In the genomic region with DNA sequence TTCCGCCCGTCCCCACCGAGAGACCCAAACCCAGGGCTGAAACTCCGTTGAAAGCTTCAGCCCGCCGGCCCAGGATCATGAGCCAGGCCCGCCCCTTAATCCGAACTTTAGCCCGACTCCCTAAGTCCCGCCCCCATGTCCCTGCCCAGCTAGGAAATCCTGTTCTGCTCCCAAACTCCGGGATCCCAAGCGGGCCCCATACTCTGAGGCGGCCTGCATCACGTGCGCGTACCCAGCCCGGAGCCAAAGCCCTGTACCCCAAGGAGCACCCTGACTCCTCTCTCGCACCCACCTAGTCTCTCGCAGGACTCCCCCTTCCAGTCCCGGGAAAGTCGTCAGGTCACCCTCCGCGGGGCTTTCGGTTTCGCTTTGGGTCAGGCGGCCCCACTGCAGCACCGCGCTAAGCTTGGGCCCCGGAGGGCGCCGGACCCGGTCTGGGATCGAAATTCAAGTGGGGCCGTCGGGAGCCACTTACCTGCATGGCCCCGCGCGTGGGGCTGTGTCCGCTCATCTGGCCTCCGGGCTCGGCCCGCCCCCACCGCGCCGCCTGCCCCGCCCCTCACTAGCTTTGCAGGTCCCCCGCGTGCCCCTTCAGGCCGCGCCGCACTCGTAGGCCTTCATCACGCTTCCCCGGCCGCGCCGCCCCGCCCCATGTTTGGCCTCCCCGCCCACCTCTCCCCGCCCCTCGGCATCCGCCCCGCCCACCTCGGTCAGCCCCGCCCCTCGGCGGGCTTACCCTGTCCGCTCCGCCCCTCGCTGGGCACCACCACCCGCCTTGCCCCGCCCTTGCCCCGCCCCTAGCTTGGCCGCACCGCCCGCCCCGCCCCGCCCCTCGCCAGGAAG, we compare ENCODE assay signal across 1 cellular context.
A peak's percentile ranks its signal among the peaks of the same experiment; 100 is the strongest.
TF ChIP-seq lines count a peak whose summit lies in the region.

A gene (minus strand): TSS at position 629 of the 843 bp plus-strand sequence. CDS start 118 bp downstream, at position 511.

TF ChIP-seq in K562, 482 proteins besides CTCF, POLR2A, EP300 and RAD21 (continued from another document and continues in another):
- TF ChIP-seq STAT5A (IDR thresholded peaks at IDR 0.05; ENCODE audit: borderline replicate concordance, low read length): no peak
- TF ChIP-seq ZNF316 (IDR thresholded peaks at IDR 0.05): no peak
- TF ChIP-seq, protein P1, sequence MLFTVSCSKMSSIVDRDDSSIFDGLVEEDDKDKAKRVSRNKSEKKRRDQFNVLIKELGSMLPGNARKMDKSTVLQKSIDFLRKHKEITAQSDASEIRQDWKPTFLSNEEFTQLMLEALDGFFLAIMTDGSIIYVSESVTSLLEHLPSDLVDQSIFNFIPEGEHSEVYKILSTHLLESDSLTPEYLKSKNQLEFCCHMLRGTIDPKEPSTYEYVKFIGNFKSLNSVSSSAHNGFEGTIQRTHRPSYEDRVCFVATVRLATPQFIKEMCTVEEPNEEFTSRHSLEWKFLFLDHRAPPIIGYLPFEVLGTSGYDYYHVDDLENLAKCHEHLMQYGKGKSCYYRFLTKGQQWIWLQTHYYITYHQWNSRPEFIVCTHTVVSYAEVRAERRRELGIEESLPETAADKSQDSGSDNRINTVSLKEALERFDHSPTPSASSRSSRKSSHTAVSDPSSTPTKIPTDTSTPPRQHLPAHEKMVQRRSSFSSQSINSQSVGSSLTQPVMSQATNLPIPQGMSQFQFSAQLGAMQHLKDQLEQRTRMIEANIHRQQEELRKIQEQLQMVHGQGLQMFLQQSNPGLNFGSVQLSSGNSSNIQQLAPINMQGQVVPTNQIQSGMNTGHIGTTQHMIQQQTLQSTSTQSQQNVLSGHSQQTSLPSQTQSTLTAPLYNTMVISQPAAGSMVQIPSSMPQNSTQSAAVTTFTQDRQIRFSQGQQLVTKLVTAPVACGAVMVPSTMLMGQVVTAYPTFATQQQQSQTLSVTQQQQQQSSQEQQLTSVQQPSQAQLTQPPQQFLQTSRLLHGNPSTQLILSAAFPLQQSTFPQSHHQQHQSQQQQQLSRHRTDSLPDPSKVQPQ (CRISPR knock-in tag; IDR thresholded peaks at IDR 0.05; ENCODE audit: borderline replicate concordance): no peak
- TF ChIP-seq SRSF1 (IDR thresholded peaks at IDR 0.05; ENCODE audit: low read depth, low read length): no peak
- no peak for TF ChIP-seq HSF4 (CRISPR knock-in tag; IDR thresholded peaks at IDR 0.05; ENCODE audit: borderline replicate concordance)
- no peak for TF ChIP-seq RFX1 (IDR thresholded peaks at IDR 0.05)
- TF ChIP-seq, protein P2, sequence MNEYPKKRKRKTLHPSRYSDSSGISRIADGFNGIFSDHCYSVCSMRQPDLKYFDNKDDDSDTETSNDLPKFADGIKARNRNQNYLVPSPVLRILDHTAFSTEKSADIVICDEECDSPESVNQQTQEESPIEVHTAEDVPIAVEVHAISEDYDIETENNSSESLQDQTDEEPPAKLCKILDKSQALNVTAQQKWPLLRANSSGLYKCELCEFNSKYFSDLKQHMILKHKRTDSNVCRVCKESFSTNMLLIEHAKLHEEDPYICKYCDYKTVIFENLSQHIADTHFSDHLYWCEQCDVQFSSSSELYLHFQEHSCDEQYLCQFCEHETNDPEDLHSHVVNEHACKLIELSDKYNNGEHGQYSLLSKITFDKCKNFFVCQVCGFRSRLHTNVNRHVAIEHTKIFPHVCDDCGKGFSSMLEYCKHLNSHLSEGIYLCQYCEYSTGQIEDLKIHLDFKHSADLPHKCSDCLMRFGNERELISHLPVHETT (CRISPR knock-in tag; conservative IDR thresholded peaks at IDR 0.05 in 1 of 2, IDR thresholded peaks at IDR 0.05 in 1 of 2): no peak
- no peak for TF ChIP-seq HDAC8 (tag; IDR thresholded peaks at IDR 0.05)
- TF ChIP-seq ZNF644 (tag; IDR thresholded peaks at IDR 0.05; ENCODE audit: low read depth): no peak
- TF ChIP-seq ZKSCAN8 (CRISPR knock-in tag; IDR thresholded peaks at IDR 0.05): no peak
- TF ChIP-seq, protein P3, sequence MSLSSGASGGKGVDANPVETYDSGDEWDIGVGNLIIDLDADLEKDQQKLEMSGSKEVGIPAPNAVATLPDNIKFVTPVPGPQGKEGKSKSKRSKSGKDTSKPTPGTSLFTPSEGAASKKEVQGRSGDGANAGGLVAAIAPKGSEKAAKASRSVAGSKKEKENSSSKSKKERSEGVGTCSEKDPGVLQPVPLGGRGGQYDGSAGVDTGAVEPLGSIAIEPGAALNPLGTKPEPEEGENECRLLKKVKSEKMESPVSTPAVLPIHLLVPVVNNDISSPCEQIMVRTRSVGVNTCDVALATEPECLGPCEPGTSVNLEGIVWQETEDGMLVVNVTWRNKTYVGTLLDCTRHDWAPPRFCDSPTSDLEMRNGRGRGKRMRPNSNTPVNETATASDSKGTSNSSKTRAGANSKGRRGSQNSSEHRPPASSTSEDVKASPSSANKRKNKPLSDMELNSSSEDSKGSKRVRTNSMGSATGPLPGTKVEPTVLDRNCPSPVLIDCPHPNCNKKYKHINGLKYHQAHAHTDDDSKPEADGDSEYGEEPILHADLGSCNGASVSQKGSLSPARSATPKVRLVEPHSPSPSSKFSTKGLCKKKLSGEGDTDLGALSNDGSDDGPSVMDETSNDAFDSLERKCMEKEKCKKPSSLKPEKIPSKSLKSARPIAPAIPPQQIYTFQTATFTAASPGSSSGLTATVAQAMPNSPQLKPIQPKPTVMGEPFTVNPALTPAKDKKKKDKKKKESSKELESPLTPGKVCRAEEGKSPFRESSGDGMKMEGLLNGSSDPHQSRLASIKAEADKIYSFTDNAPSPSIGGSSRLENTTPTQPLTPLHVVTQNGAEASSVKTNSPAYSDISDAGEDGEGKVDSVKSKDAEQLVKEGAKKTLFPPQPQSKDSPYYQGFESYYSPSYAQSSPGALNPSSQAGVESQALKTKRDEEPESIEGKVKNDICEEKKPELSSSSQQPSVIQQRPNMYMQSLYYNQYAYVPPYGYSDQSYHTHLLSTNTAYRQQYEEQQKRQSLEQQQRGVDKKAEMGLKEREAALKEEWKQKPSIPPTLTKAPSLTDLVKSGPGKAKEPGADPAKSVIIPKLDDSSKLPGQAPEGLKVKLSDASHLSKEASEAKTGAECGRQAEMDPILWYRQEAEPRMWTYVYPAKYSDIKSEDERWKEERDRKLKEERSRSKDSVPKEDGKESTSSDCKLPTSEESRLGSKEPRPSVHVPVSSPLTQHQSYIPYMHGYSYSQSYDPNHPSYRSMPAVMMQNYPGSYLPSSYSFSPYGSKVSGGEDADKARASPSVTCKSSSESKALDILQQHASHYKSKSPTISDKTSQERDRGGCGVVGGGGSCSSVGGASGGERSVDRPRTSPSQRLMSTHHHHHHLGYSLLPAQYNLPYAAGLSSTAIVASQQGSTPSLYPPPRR (CRISPR knock-in tag; IDR thresholded peaks at IDR 0.05; ENCODE audit: borderline replicate concordance): no peak
- peak; percentile 65; the same call in 1 of the 2 replicates for TF ChIP-seq PHF8 (IDR thresholded peaks at IDR 0.05; ENCODE audit: borderline replicate concordance, low read length)
- no peak for TF ChIP-seq FOSL1 (tag; conservative IDR thresholded peaks at IDR 0.05)
- no peak for TF ChIP-seq ZNF507 (tag; conservative IDR thresholded peaks at IDR 0.05)
- TF ChIP-seq ZNF133 (CRISPR knock-in tag; IDR thresholded peaks at IDR 0.05): no peak
- 0 out of 2 replicates have a peak, but pooled peaks have one; percentile 32 for TF ChIP-seq ZNF263 (CRISPR knock-in tag; IDR thresholded peaks at IDR 0.05; ENCODE audit: borderline replicate concordance)
- peak; percentile 43; the same call in 1 of the 2 replicates for TF ChIP-seq MYC (IDR thresholded peaks at IDR 0.05; ENCODE audit: low read depth, low read length)
- peak; percentile 68; the same call in 1 of the 2 replicates for TF ChIP-seq MYC (CRISPR knock-in tag; IDR thresholded peaks at IDR 0.05; ENCODE audit: borderline replicate concordance, low read depth)
- TF ChIP-seq, protein P4, sequence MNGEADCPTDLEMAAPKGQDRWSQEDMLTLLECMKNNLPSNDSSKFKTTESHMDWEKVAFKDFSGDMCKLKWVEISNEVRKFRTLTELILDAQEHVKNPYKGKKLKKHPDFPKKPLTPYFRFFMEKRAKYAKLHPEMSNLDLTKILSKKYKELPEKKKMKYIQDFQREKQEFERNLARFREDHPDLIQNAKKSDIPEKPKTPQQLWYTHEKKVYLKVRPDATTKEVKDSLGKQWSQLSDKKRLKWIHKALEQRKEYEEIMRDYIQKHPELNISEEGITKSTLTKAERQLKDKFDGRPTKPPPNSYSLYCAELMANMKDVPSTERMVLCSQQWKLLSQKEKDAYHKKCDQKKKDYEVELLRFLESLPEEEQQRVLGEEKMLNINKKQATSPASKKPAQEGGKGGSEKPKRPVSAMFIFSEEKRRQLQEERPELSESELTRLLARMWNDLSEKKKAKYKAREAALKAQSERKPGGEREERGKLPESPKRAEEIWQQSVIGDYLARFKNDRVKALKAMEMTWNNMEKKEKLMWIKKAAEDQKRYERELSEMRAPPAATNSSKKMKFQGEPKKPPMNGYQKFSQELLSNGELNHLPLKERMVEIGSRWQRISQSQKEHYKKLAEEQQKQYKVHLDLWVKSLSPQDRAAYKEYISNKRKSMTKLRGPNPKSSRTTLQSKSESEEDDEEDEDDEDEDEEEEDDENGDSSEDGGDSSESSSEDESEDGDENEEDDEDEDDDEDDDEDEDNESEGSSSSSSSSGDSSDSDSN (IDR thresholded peaks at IDR 0.05; ENCODE audit: borderline replicate concordance in 1 of 2, low read depth in 2 of 2, low read length in 2 of 2): no peak
- no peak for TF ChIP-seq BACH1 (tag; IDR thresholded peaks at IDR 0.05)
- TF ChIP-seq MTA2 (IDR thresholded peaks at IDR 0.05; ENCODE audit: low read depth): no peak
- no peak for TF ChIP-seq TBP (optimal IDR thresholded peaks at IDR 0.05; ENCODE audit: low read depth, low read length)
- no peak for TF ChIP-seq SRSF9 (IDR thresholded peaks at IDR 0.05; ENCODE audit: borderline replicate concordance, low read depth, low read length)
- TF ChIP-seq ZKSCAN1 (IDR thresholded peaks at IDR 0.05; ENCODE audit: low read depth, low read length): no peak
- TF ChIP-seq POLR2H (tag; IDR thresholded peaks at IDR 0.05; ENCODE audit: low read depth): peak; percentile 47; the same call in 1 of the 2 replicates
- no peak for TF ChIP-seq ZNF695 (CRISPR knock-in tag; IDR thresholded peaks at IDR 0.05)
- TF ChIP-seq SRF (CRISPR knock-in tag; IDR thresholded peaks at IDR 0.05): 0 out of 4 replicates have a peak, but pooled peaks of 1 of the 2 experiments have one; percentile 20
- TF ChIP-seq, protein P5, sequence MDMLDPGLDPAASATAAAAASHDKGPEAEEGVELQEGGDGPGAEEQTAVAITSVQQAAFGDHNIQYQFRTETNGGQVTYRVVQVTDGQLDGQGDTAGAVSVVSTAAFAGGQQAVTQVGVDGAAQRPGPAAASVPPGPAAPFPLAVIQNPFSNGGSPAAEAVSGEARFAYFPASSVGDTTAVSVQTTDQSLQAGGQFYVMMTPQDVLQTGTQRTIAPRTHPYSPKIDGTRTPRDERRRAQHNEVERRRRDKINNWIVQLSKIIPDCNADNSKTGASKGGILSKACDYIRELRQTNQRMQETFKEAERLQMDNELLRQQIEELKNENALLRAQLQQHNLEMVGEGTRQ (CRISPR knock-in tag; IDR thresholded peaks at IDR 0.05): 0 out of 2 replicates have a peak, but pooled peaks have one; percentile 36
- peak; percentile 56 for TF ChIP-seq ATF7 (IDR thresholded peaks at IDR 0.05)
- TF ChIP-seq RBM25 (IDR thresholded peaks at IDR 0.05; ENCODE audit: low read depth, low read length, severe bottlenecking): no peak
- no peak for TF ChIP-seq ZNF436 (CRISPR knock-in tag; IDR thresholded peaks at IDR 0.05)
- TF ChIP-seq ZKSCAN3 (CRISPR knock-in tag; IDR thresholded peaks at IDR 0.05): no peak
